ENCODE assay signal across 16 cellular contexts in genomic region chr13:85497652-85498051, GRCh38.
DNase-seq lines count a peak whose midpoint lies in the region; ATAC-seq, FAIRE-seq and TF ChIP-seq lines count a peak whose summit lies in the region.
"Had no signal": no experiment of that assay in that cellular context is flagged by ENCODE, and none has a peak within 500 bp of the region (broad histone marks: within the 10 kb centered on the region; RNA-seq: fewer than 3 reads in every experiment).

No MANE protein-coding gene starts in this region.

- TF ChIP-seq EP300 in sigmoid colon (IDR thresholded peaks at IDR 0.05), result no peak

- CTCF ChIA-PET in AG04450 (lab: Charles Lee), result no interaction called here

- peaks cover 9% of the 10 kb centered on the region for H3K4me1 Mint-ChIP-seq in astrocyte (ENCODE audit: low read depth, unreplicated experiment)
- H3K4me1 Mint-ChIP-seq: central memory CD8-positive, alpha-beta T cell had no signal

- H3K79me2 ChIP-seq in astrocyte (ENCODE audit: insufficient read depth, low read length), result no peaks in the 10 kb centered on the region

- no peaks in the 10 kb centered on the region for H3K9me3 Mint-ChIP-seq in astrocyte (ENCODE audit: unreplicated experiment)

- no peak for TF ChIP-seq CTCF in AG04450 (IDR thresholded peaks at IDR 0.05; ENCODE audit: low read depth, low read length)
- TF ChIP-seq CTCF in astrocyte (IDR thresholded peaks at IDR 0.05; ENCODE audit: insufficient read depth, low read depth, low read length), result no peak
- no peak for TF ChIP-seq CTCF in sigmoid colon (IDR thresholded peaks at IDR 0.05)

- H3K9ac ChIP-seq in astrocyte (ENCODE audit: low read length), result no peak overlapping the region
- H3K9ac ChIP-seq: BLaER1 had no signal

- no peak for ATAC-seq in GM21619 (IDR thresholded peaks at IDR 0.05; ENCODE audit: unreplicated experiment)
- ATAC-seq in GM19328 (IDR thresholded peaks at IDR 0.05; ENCODE audit: unreplicated experiment), result no peak

- POLR2A ChIA-PET in AG04450 (lab: Yijun Ruan, JAX), result interaction anchor here (0.7 to 1.6 kb wide), 3 partner anchors 11 to 267 kb away, joined by 3 to 10 read pairs (median 7); no protein-coding TSS in a partner anchor

- no peaks in the 10 kb centered on the region for H3K36me3 Mint-ChIP-seq in astrocyte (ENCODE audit: low read depth, unreplicated experiment)

- H3K4me1 ChIP-seq in astrocyte (ENCODE audit: insufficient read depth, low read length), result peaks cover 9% of the 10 kb centered on the region
- peaks cover 0 to 5% (median 0%) of the 10 kb centered on the region in 4 donors for H3K4me1 ChIP-seq in sigmoid colon
- H3K4me1 ChIP-seq: BLaER1, lower lobe of right lung had no signal

- no peak overlapping the region for H3K4me3 Mint-ChIP-seq in astrocyte (ENCODE audit: unreplicated experiment)
- H3K4me3 Mint-ChIP-seq: central memory CD8-positive, alpha-beta T cell; H9 had no signal

- peak; percentile 93 for DNase-seq in AG04450 (ENCODE audit: low read depth, low spot score)
- peak; percentile 90 for DNase-seq in HT-29 (ENCODE audit: low spot score)
- peak; percentile 99 for DNase-seq in astrocyte (ENCODE audit: low read depth)
- DNase-seq in iris pigment epithelial cell (ENCODE audit: low read depth), result peak; percentile 88
- no peak for DNase-seq in sigmoid colon
- no peak for DNase-seq in DMS 273 treated with DMSO at 0.1 percent for 48 hours (lab: John Stamatoyannopoulos, UW)
- DNase-seq: activated T-cell treated with anti-CD3 and anti-CD28 coated beads, Interleukin-2, amount 50 U/mL, for 48 hours; H9; Kasumi-1; lower lobe of right lung; NCI-H2171; stimulated activated CD4-positive, alpha-beta T cell treated with anti-CD3 and anti-CD28 coated beads, Interleukin-2, amount 100 ng/mL, for 48 hours had no signal

- no peaks in the 10 kb centered on the region for H3K27me3 ChIP-seq in AG04450 (ENCODE audit: control insufficient read depth, insufficient read depth, low read length)
- no peaks in the 10 kb centered on the region for H3K27me3 ChIP-seq in astrocyte (ENCODE audit: insufficient read depth, low read length)
- H3K27me3 ChIP-seq in sigmoid colon, result no peaks in the 10 kb centered on the region
- H3K27me3 ChIP-seq: BLaER1 had no signal

- TF ChIP-seq POLR2A in sigmoid colon (IDR thresholded peaks at IDR 0.05), result no peak

- intact Hi-C loops in sigmoid colon (cut with DNase I), result no loop called here

- H3K4me2 ChIP-seq in astrocyte (ENCODE audit: low read length), result peak overlapping the region; percentile 28
- H3K4me2 ChIP-seq: BLaER1 had no signal

- no peaks in the 10 kb centered on the region for H4K20me1 ChIP-seq in astrocyte (ENCODE audit: insufficient read depth, low read length)
- H4K20me1 ChIP-seq: BLaER1 had no signal

- peak overlapping the region; percentile 98 for H3K27ac Mint-ChIP-seq in astrocyte (ENCODE audit: unreplicated experiment)
- H3K27ac Mint-ChIP-seq: H9 had no signal

- 69 to 74% methylated on average over 2 of the region's 2 CpGs for WGBS in sigmoid colon, 2 donors

- H3K9me3 ChIP-seq in AG04450 (ENCODE audit: control insufficient read depth, insufficient read depth, low read length), result no peaks in the 10 kb centered on the region
- no peaks in the 10 kb centered on the region for H3K9me3 ChIP-seq in astrocyte (ENCODE audit: insufficient read depth, low read depth, low read length)
- H3K9me3 ChIP-seq in sigmoid colon, result no peaks in the 10 kb centered on the region
- H3K9me3 ChIP-seq: BLaER1 had no signal

- peak; percentile 55 for FAIRE-seq in astrocyte (lab: Jason Lieb, UNC)

- peak overlapping the region; percentile 6 for H2AFZ ChIP-seq in astrocyte (ENCODE audit: low read depth, low read length)

- H3K4me3 ChIP-seq in AG04450 (ENCODE audit: low read depth, low read length) (no peak overlapping the region), astrocyte (ENCODE audit: insufficient read depth, low read depth, low read length) (no peak overlapping the region), sigmoid colon (no peak overlapping the region)
- H3K4me3 ChIP-seq: BLaER1, lower lobe of right lung had no signal

- H3K27me3 Mint-ChIP-seq in astrocyte (ENCODE audit: low read depth, unreplicated experiment), result no peaks in the 10 kb centered on the region
- H3K27me3 Mint-ChIP-seq: central memory CD8-positive, alpha-beta T cell had no signal

- H3K36me3 ChIP-seq in astrocyte (ENCODE audit: insufficient read depth, low read length) (no peaks in the 10 kb centered on the region), sigmoid colon (no peaks in the 10 kb centered on the region)
- H3K36me3 ChIP-seq: BLaER1, lower lobe of right lung had no signal

- H3K27ac ChIP-seq in AG04450 (ENCODE audit: low read depth, low read length) (peak overlapping the region; percentile 53), astrocyte (ENCODE audit: low read depth, low read length) (peak overlapping the region; percentile 41), sigmoid colon (no peak overlapping the region)
- H3K27ac ChIP-seq: BLaER1, lower lobe of right lung had no signal

Comparison
In these comparisons a context has a peak if more than half of its experiments do, and no peak if none do; other contexts are left out.
1. DNase-seq: peak in AG04450 (single experiment), HT-29 (single experiment), astrocyte (single experiment) and iris pigment epithelial cell (single experiment); none in sigmoid colon (single experiment) and DMS 273 treated with DMSO at 0.1 percent for 48 hours (single experiment).
2. H3K27ac ChIP-seq: peak in AG04450 (single experiment) and astrocyte (single experiment); none in sigmoid colon (0 of 4).